Comparison of ENCODE assay signal across 12 cellular contexts in genomic region chr11:96097844-96098421, GRCh38.
DNase-seq lines count a peak whose midpoint lies in the region; FAIRE-seq and TF ChIP-seq lines count a peak whose summit lies in the region.
"Had no signal": no experiment of that assay in that cellular context is flagged by ENCODE, and none has a peak within 500 bp of the region (broad histone marks: within the 10 kb centered on the region; RNA-seq: fewer than 3 reads in every experiment).

No MANE protein-coding gene starts in this region.

- peak overlapping the region; percentile 65 to 76 for H3K18ac ChIP-seq in mesenchymal stem cell (ENCODE audit: low read depth in 1 of 2, low read length in 2 of 2)

- peak overlapping the region; percentile 14 to 26 for H2BK12ac ChIP-seq in mesenchymal stem cell (ENCODE audit: low read length in 2 of 2)

- H3K4me1 ChIP-seq in mesenchymal stem cell (ENCODE audit: control insufficient read depth, insufficient read depth, low read depth, low read length) (peaks cover 7% of the 10 kb centered on the region), transverse colon (peaks cover 15 to 54% (median 40%) of the 10 kb centered on the region in 4 donors)

- DNase-seq in activated CD4-positive, alpha-beta T cell treated with anti-CD3 and anti-CD28 coated beads, Interleukin-2, amount 10 ng/mL, durations not matched to agents 7 days and 5 days: no peak
- DNase-seq in activated CD4-positive, alpha-beta T cell treated with anti-CD3 and anti-CD28 coated beads for 1 hour: no peak
- no peak for DNase-seq in chondrocyte (ENCODE audit: low spot score)
- peak; percentile 26 for DNase-seq in mesenchymal stem cell
- DNase-seq in transverse colon: peak; percentile 23
- no peak for DNase-seq in endothelial cell (ENCODE audit: low spot score)
- no peak for DNase-seq in GM12892 (ENCODE audit: insufficient read length)
- DNase-seq in NOMO-1 treated with dmso at 0.1 percent for 144 hours (lab: John Stamatoyannopoulos, UW; ENCODE audit: unreplicated experiment): no peak
- DNase-seq: activated gamma-delta T cell; effector memory CD8-positive, alpha-beta T cell had no signal

- H3K27me3 ChIP-seq in mesenchymal stem cell (ENCODE audit: control insufficient read depth in 1 of 2, insufficient read depth in 1 of 2, low read length in 2 of 2) (no peaks in the 10 kb centered on the region), transverse colon (no peaks in the 10 kb centered on the region)

- peak overlapping the region in 1 of 2 experiments; percentile 68 for H3K14ac ChIP-seq in mesenchymal stem cell (ENCODE audit: low read length in 2 of 2)

- H3K9me3 ChIP-seq in mesenchymal stem cell (ENCODE audit: control insufficient read depth, low read length) (no peaks in the 10 kb centered on the region), transverse colon (no peaks in the 10 kb centered on the region)

- no peak for TF ChIP-seq EP300 in transverse colon (IDR thresholded peaks at IDR 0.05; ENCODE audit: low read depth)

- H3K4me3 ChIP-seq in mesenchymal stem cell (ENCODE audit: insufficient read depth in 1 of 2, low read depth in 1 of 2, low read length in 2 of 2): peak overlapping the region in 1 of 2 experiments; percentile 46
- H3K4me3 ChIP-seq in transverse colon: no peak overlapping the region

- 96% methylated on average over 3 of the region's 4 CpGs for WGBS in mesenchymal stem cell
- 56 to 67% methylated on average over 3 to 4 of the region's 4 CpGs for WGBS in transverse colon (ENCODE audit: low coverage in 1 of 2), 2 donors

- H3K79me1 ChIP-seq in mesenchymal stem cell (replicated peaks; ENCODE audit: low read length, poor library complexity, severe bottlenecking): peaks cover 18% of the 10 kb centered on the region

- peak overlapping the region in 1 of 2 experiments; percentile 52 for H3K4ac ChIP-seq in mesenchymal stem cell (ENCODE audit: low read depth in 1 of 2, low read length in 2 of 2)

- no peak overlapping the region for H4K91ac ChIP-seq in mesenchymal stem cell (ENCODE audit: low read length)

- H4K8ac ChIP-seq in mesenchymal stem cell (ENCODE audit: low read length): no peak overlapping the region

- no peak overlapping the region for H3K23ac ChIP-seq in mesenchymal stem cell (ENCODE audit: low read length in 2 of 2)

- H2BK15ac ChIP-seq in mesenchymal stem cell (ENCODE audit: low read depth, poor library complexity, severe bottlenecking): no peak overlapping the region

- H3K4me3 Mint-ChIP-seq in activated CD4-positive, alpha-beta T cell treated with anti-CD3 and anti-CD28 coated beads, Interleukin-2, amount 10 ng/mL, durations not matched to agents 7 days and 5 days: no peak overlapping the region
- H3K4me3 Mint-ChIP-seq in chondrocyte (ENCODE audit: unreplicated experiment): no peak overlapping the region
- no peak overlapping the region for H3K4me3 Mint-ChIP-seq in endothelial cell (ENCODE audit: unreplicated experiment)
- H3K4me3 Mint-ChIP-seq: effector memory CD8-positive, alpha-beta T cell; stimulated activated effector memory CD8-positive, alpha-beta T cell treated with anti-CD3 and anti-CD28 coated beads, Interleukin-12 subunit alpha, Interleukin-12 subunit beta, amount 100 ng/mL, for 72 hours had no signal

- CTCF ChIA-PET in activated CD4-positive, alpha-beta T cell treated with anti-CD3 and anti-CD28 coated beads, Interleukin-2, amount 10 ng/mL, durations not matched to agents 7 days and 5 days (lab: Charles Lee): interaction anchor here (0.9 to 1.1 kb wide), 2 partner anchors 10 to 19 kb away, joined by 3 read pairs; no protein-coding TSS in a partner anchor

- H3K27me3 Mint-ChIP-seq in activated CD4-positive, alpha-beta T cell treated with anti-CD3 and anti-CD28 coated beads, Interleukin-2, amount 10 ng/mL, durations not matched to agents 7 days and 5 days: no peaks in the 10 kb centered on the region
- H3K27me3 Mint-ChIP-seq in chondrocyte (ENCODE audit: low read depth): no peaks in the 10 kb centered on the region
- peaks cover 2% of the 10 kb centered on the region for H3K27me3 Mint-ChIP-seq in endothelial cell (ENCODE audit: unreplicated experiment)
- H3K27me3 Mint-ChIP-seq: effector memory CD8-positive, alpha-beta T cell had no signal

- peak overlapping the region; percentile 7 for H2AK5ac ChIP-seq in mesenchymal stem cell (ENCODE audit: low read length, severe bottlenecking)

- H3K9ac ChIP-seq in mesenchymal stem cell (ENCODE audit: low read length): peak overlapping the region; percentile 70

- in situ Hi-C loops in transverse colon (cut with MboI; ENCODE audit: low pct_ligation_motif_present in 1 of 4, low pct_unique_long_range_greater_than_20kb in 1 of 4, low sequenced_read_pairs in 3 of 4): no loop called here

- peaks cover 20% of the 10 kb centered on the region for H3K36me3 Mint-ChIP-seq in activated CD4-positive, alpha-beta T cell treated with anti-CD3 and anti-CD28 coated beads, Interleukin-2, amount 10 ng/mL, durations not matched to agents 7 days and 5 days (ENCODE audit: low read depth)
- H3K36me3 Mint-ChIP-seq in chondrocyte (ENCODE audit: low read depth) (peaks cover 2% of the 10 kb centered on the region), endothelial cell (ENCODE audit: low read depth, unreplicated experiment) (no peaks in the 10 kb centered on the region)

- no peak overlapping the region for H2AFZ ChIP-seq in mesenchymal stem cell (ENCODE audit: low read depth, low read length)

- TF ChIP-seq POLR2A in transverse colon (IDR thresholded peaks at IDR 0.05): no peak
- no peak for TF ChIP-seq POLR2A in GM12892 (IDR thresholded peaks at IDR 0.05; ENCODE audit: low read depth, low read length)

- intact Hi-C loops in transverse colon (cut with DNase I; ENCODE audit: low total_unique reads): no loop called here

- no peak for FAIRE-seq in GM12892 (lab: Jason Lieb, UNC)
- FAIRE-seq: A204.1 had no signal

- H3K27ac ChIP-seq in mesenchymal stem cell (ENCODE audit: low read length, poor library complexity, severe bottlenecking) (peak overlapping the region; percentile 79), transverse colon (peak overlapping the region; percentile 67 to 75 (median 70))

- no peak overlapping the region for H2BK5ac ChIP-seq in mesenchymal stem cell (ENCODE audit: low read depth, low read length, poor library complexity, severe bottlenecking)

- H3K9me3 Mint-ChIP-seq in activated CD4-positive, alpha-beta T cell treated with anti-CD3 and anti-CD28 coated beads, Interleukin-2, amount 10 ng/mL, durations not matched to agents 7 days and 5 days: peaks cover 2% of the 10 kb centered on the region
- H3K9me3 Mint-ChIP-seq in chondrocyte (ENCODE audit: low read depth): peaks cover 2% of the 10 kb centered on the region
- no peaks in the 10 kb centered on the region for H3K9me3 Mint-ChIP-seq in endothelial cell (ENCODE audit: unreplicated experiment)
- H3K9me3 Mint-ChIP-seq: effector memory CD8-positive, alpha-beta T cell; stimulated activated effector memory CD8-positive, alpha-beta T cell treated with anti-CD3 and anti-CD28 coated beads, Interleukin-12 subunit alpha, Interleukin-12 subunit beta, amount 100 ng/mL, for 72 hours had no signal

- no peak overlapping the region for H2BK120ac ChIP-seq in mesenchymal stem cell (ENCODE audit: low read depth, low read length)

- POLR2A ChIA-PET in activated CD4-positive, alpha-beta T cell treated with anti-CD3 and anti-CD28 coated beads, Interleukin-2, amount 10 ng/mL, durations not matched to agents 7 days and 5 days (lab: Charles Lee): no interaction called here

- TF ChIP-seq CTCF in chondrocyte (IDR thresholded peaks at IDR 0.05) (no peak), transverse colon (IDR thresholded peaks at IDR 0.05) (no peak), endothelial cell (IDR thresholded peaks at IDR 0.05; ENCODE audit: unreplicated experiment) (no peak)

- H3K4me1 Mint-ChIP-seq in activated CD4-positive, alpha-beta T cell treated with anti-CD3 and anti-CD28 coated beads, Interleukin-2, amount 10 ng/mL, durations not matched to agents 7 days and 5 days: peaks cover 12% of the 10 kb centered on the region
- peaks cover 61% of the 10 kb centered on the region for H3K4me1 Mint-ChIP-seq in chondrocyte (ENCODE audit: low read depth)
- H3K4me1 Mint-ChIP-seq in endothelial cell (ENCODE audit: unreplicated experiment): peaks cover 3% of the 10 kb centered on the region

- no peak overlapping the region for H3K4me2 ChIP-seq in mesenchymal stem cell (ENCODE audit: low read length, poor library complexity, severe bottlenecking)

- H3K36me3 ChIP-seq in mesenchymal stem cell (ENCODE audit: control insufficient read depth in 1 of 2, insufficient read depth in 2 of 2, low read depth in 1 of 2, low read length in 2 of 2): peaks cover 2 to 4% of the 10 kb centered on the region in 2 experiments
- H3K36me3 ChIP-seq in transverse colon: no peaks in the 10 kb centered on the region

- peak overlapping the region; percentile 42 for H3K27ac Mint-ChIP-seq in activated CD4-positive, alpha-beta T cell treated with anti-CD3 and anti-CD28 coated beads, Interleukin-2, amount 10 ng/mL, durations not matched to agents 7 days and 5 days
- H3K27ac Mint-ChIP-seq in chondrocyte (ENCODE audit: unreplicated experiment): peak overlapping the region; percentile 60
- no peak overlapping the region for H3K27ac Mint-ChIP-seq in endothelial cell (ENCODE audit: unreplicated experiment)
- H3K27ac Mint-ChIP-seq: stimulated activated effector memory CD8-positive, alpha-beta T cell treated with anti-CD3 and anti-CD28 coated beads, Interleukin-12 subunit alpha, Interleukin-12 subunit beta, amount 100 ng/mL, for 72 hours had no signal

Comparison
In these comparisons a context has a peak if more than half of its experiments do, and no peak if none do; other contexts are left out.
1. DNase-seq: peak in mesenchymal stem cell (single experiment) and transverse colon (single experiment); none in activated CD4-positive, alpha-beta T cell treated with anti-CD3 and anti-CD28 coated beads, Interleukin-2, amount 10 ng/mL, durations not matched to agents 7 days and 5 days (single experiment), activated CD4-positive, alpha-beta T cell treated with anti-CD3 and anti-CD28 coated beads for 1 hour (single experiment), chondrocyte (single experiment), endothelial cell (single experiment), GM12892 (single experiment) and NOMO-1 treated with dmso at 0.1 percent for 144 hours (single experiment).